In the genomic region with DNA sequence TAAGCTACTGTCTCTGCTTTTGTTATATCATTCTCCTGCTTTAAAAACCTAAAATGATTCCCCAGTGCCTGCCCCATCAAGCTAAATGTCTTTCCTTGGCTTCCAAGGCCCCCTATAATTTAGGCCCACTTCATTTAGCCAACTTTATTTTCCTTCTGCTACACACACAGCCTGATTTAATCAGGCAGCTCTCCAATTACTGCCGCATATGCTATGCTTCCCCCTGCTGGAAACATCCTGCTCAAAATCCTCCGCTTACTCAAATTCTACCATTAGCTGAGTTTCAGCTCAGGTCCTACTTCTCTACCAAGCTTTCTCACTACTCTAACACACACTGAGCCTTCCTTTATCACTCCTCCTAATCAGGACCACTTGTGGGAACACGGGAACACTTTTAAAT, we compare ENCODE assay signal across 1 cellular context.
TF ChIP-seq lines count a peak whose summit lies in the region.

No MANE protein-coding gene starts in this region.

TF ChIP-seq in H1, 55 proteins besides CTCF, POLR2A, EP300 and RAD21 (continued from another document):
- TF ChIP-seq FOSL1 (IDR thresholded peaks at IDR 0.05; ENCODE audit: insufficient read depth, low read depth, low read length) (no peak), RNF2 (IDR thresholded peaks at IDR 0.05; ENCODE audit: borderline replicate concordance, low read depth, low read length, missing control alignments, poor library complexity, severe bottlenecking) (no peak), BACH1 (IDR thresholded peaks at IDR 0.05; ENCODE audit: low read length) (no peak), SUZ12 (IDR thresholded peaks at IDR 0.05; ENCODE audit: low read length) (no peak), NANOG (IDR thresholded peaks at IDR 0.05; ENCODE audit: insufficient read depth, low read depth, low read length, poor library complexity, severe bottlenecking) (no peak), CHD1 (IDR thresholded peaks at IDR 0.05; ENCODE audit: low read depth, low read length) (no peak), HDAC6 (IDR thresholded peaks at IDR 0.05; ENCODE audit: low read depth, low read length) (no peak), SAP30 (IDR thresholded peaks at IDR 0.05; ENCODE audit: insufficient read depth, insufficient replicate concordance, low read length) (no peak), CEBPB (IDR thresholded peaks at IDR 0.05; ENCODE audit: low read depth, low read length) (no peak), NRF1 (IDR thresholded peaks at IDR 0.05; ENCODE audit: low read depth, low read length) (no peak), TBP (IDR thresholded peaks at IDR 0.05; ENCODE audit: low read depth, low read length) (no peak)
- TF ChIP-seq, protein P1, sequence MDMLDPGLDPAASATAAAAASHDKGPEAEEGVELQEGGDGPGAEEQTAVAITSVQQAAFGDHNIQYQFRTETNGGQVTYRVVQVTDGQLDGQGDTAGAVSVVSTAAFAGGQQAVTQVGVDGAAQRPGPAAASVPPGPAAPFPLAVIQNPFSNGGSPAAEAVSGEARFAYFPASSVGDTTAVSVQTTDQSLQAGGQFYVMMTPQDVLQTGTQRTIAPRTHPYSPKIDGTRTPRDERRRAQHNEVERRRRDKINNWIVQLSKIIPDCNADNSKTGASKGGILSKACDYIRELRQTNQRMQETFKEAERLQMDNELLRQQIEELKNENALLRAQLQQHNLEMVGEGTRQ (IDR thresholded peaks at IDR 0.05; ENCODE audit: low read length): no peak
